8 cellular contexts compared by ENCODE assay signal in genomic region chr10:87095241-87095945, GRCh38. TPM values are rescaled to one million over a fixed set of nuclear protein-coding genes. Genes with fewer than 3 reads are reported as not detected.
DNase-seq lines count a peak whose midpoint lies in the region; ATAC-seq and TF ChIP-seq lines count a peak whose summit lies in the region.

No MANE protein-coding gene starts in this region.

- H4K20me1 ChIP-seq in neural progenitor cell (ENCODE audit: low read depth): peaks cover 29% of the 10 kb centered on the region

- H3K4me2 ChIP-seq in neural progenitor cell: peak overlapping the region; percentile 81

- peak overlapping the region; percentile 21 for H3K9ac ChIP-seq in neural progenitor cell

- no peaks in the 10 kb centered on the region for H3K36me3 ChIP-seq in neural progenitor cell

- TF ChIP-seq CTCF in neural progenitor cell (IDR thresholded peaks at IDR 0.05): no peak

- H3K4me3 Mint-ChIP-seq in neural progenitor cell: peak overlapping the region; percentile 89

- peaks cover 24% of the 10 kb centered on the region for H3K4me1 ChIP-seq in neural progenitor cell

- peaks cover 31% of the 10 kb centered on the region for H3F3A ChIP-seq in neural progenitor cell (ENCODE audit: low read depth)

- H3K9me3 ChIP-seq in neural progenitor cell (ENCODE audit: low read depth): no peaks in the 10 kb centered on the region

- H3K27me3 Mint-ChIP-seq in neural progenitor cell (ENCODE audit: insufficient read depth, low read depth): no peaks in the 10 kb centered on the region

- H3K9me3 Mint-ChIP-seq in neural progenitor cell: no peaks in the 10 kb centered on the region

- ATAC-seq in GM19324 (IDR thresholded peaks at IDR 0.05; ENCODE audit: low FRiP score, unreplicated experiment) (peak; percentile 70), HG03442 (IDR thresholded peaks at IDR 0.05; ENCODE audit: unreplicated experiment) (peak; percentile 60)

- no peak overlapping the region for H3K27ac Mint-ChIP-seq in neural progenitor cell

- no peaks in the 10 kb centered on the region for H3K27me3 ChIP-seq in neural progenitor cell

- H2AFZ ChIP-seq in neural progenitor cell (replicated peaks): peak overlapping the region; percentile 88

- H3K36me3 Mint-ChIP-seq in neural progenitor cell: peaks cover 19% of the 10 kb centered on the region

- DNase-seq in CD1c-positive myeloid dendritic cell (ENCODE audit: extremely low spot score): peak; percentile 92
- DNase-seq in RPMI7951 (ENCODE audit: low read depth): peak; percentile 89
- peak; percentile 71 for DNase-seq in activated effector memory CD4-positive, alpha-beta T cell treated with Interleukin-2 at 50 U/mL for 16 hours
- peak; percentile 62 for DNase-seq in fibroblast of the conjunctiva (ENCODE audit: low read depth)
- DNase-seq in neural progenitor cell (ENCODE audit: low spot score): peak; percentile 87
- DNase-seq in stromal cell of bone marrow (ENCODE audit: low read depth): peak; percentile 81

- H3K4me3 ChIP-seq in neural progenitor cell: peak overlapping the region; percentile 76

- H3K79me2 ChIP-seq in neural progenitor cell (ENCODE audit: low read depth): peaks cover 80% of the 10 kb centered on the region

- H3K4me1 Mint-ChIP-seq in neural progenitor cell: peaks cover 38% of the 10 kb centered on the region

- peak overlapping the region; percentile 48 for H3K27ac ChIP-seq in neural progenitor cell

RNA-seq across cellular contexts. Expression of gene SHLD2, which starts 0.4 kb away (rescaled TPM):
- total RNA-seq in RPMI7951 (2014; rRNA removed; shearing (Covaris generic)): 21.9 and 24.9 TPM in 2 replicates
- total RNA-seq in neural progenitor cell (ENCODE audit: low replicate concordance): 26.1 and 40.8 TPM in 2 replicates

RNA-seq across cellular contexts. Expression of gene GLUD1, which starts 0.8 kb away (rescaled TPM):
- 175 and 190 TPM in 2 replicates for total RNA-seq in RPMI7951 (2014; rRNA removed; shearing (Covaris generic))
- total RNA-seq in neural progenitor cell (ENCODE audit: low replicate concordance): 174 and 181 TPM in 2 replicates

Comparison
In these comparisons a context has a peak if more than half of its experiments do, and no peak if none do; other contexts are left out.
1. Peak in every context shown above with its lines: DNase-seq, ATAC-seq, H3K4me3 ChIP-seq and H3K27ac ChIP-seq.